ENCODE assay signal across 1 cellular context in genomic region chr20:36883972-36884535, GRCh38.
TF ChIP-seq lines count a peak whose summit lies in the region.

No MANE protein-coding gene starts in this region.

TF ChIP-seq in H1, 55 proteins besides CTCF, POLR2A, EP300 and RAD21:
- TF ChIP-seq CHD1 (IDR thresholded peaks at IDR 0.05; ENCODE audit: low read depth, low read length), result no peak
- peak; percentile 56; the same call in 1 of the 2 replicates for TF ChIP-seq KDM1A (IDR thresholded peaks at IDR 0.05; ENCODE audit: borderline replicate concordance, low read length)
